Comparison of ENCODE assay signal across 14 cellular contexts in genomic region chr5:143251946-143252345, GRCh38.
"Had no signal": no experiment of that assay in that cellular context is flagged by ENCODE, and none has a peak within 500 bp of the region (broad histone marks: within the 10 kb centered on the region; RNA-seq: fewer than 3 reads in every experiment).

No MANE protein-coding gene starts in this region.

- ATAC-seq: activated CD8-positive, alpha-beta T cell treated with anti-CD3 and anti-CD28 coated beads, Interleukin-2, amount 10 ng/mL, durations not matched to agents 7 days and 5 days; esophagus mucosa had no signal

- H3K9me3 Mint-ChIP-seq: activated naive CD4-positive, alpha-beta T cell treated with anti-CD3 and anti-CD28 coated beads, Interleukin-2, amount 50 U/mL, for 24 hours had no signal

- H3K4me1 Mint-ChIP-seq: activated CD4-positive, alpha-beta T cell treated with anti-CD3 and anti-CD28 coated beads, Interleukin-2, amount 10 ng/mL, durations not matched to agents 24 days and 14 days; activated naive CD4-positive, alpha-beta T cell treated with anti-CD3 and anti-CD28 coated beads, Interleukin-2, amount 50 U/mL, for 24 hours had no signal

- H3K36me3 Mint-ChIP-seq: activated naive CD4-positive, alpha-beta T cell treated with anti-CD3 and anti-CD28 coated beads, Interleukin-2, amount 50 U/mL, for 24 hours had no signal

- H3K4me3 Mint-ChIP-seq: activated CD4-positive, alpha-beta T cell treated with anti-CD3 and anti-CD28 coated beads, Interleukin-2, amount 10 ng/mL, durations not matched to agents 24 days and 14 days; activated CD8-positive, alpha-beta T cell treated with anti-CD3 and anti-CD28 coated beads, Interleukin-2, amount 10 ng/mL, durations not matched to agents 7 days and 5 days; activated naive CD4-positive, alpha-beta T cell treated with anti-CD3 and anti-CD28 coated beads, Interleukin-2, amount 50 U/mL, for 24 hours had no signal

- DNase-seq: activated CD4-positive, alpha-beta T cell treated with anti-CD3 and anti-CD28 coated beads, Interleukin-2, amount 10 ng/mL, durations not matched to agents 24 days and 14 days; activated CD4-positive, CD25-positive, alpha-beta regulatory T cell; activated CD8-positive, alpha-beta memory T cell treated with anti-CD3 and anti-CD28 coated beads, Interleukin-2, amount 50 U/mL, for 4 hours; activated CD8-positive, alpha-beta T cell treated with anti-CD3 and anti-CD28 coated beads, Interleukin-2, amount 10 ng/mL, durations not matched to agents 7 days and 5 days; activated effector memory CD4-positive, alpha-beta T cell treated with anti-CD3 and anti-CD28 coated beads, Interleukin-2, amount 50 U/mL, for 16 hours; activated T-cell treated with anti-CD3 and anti-CD28 coated beads, Interleukin-2, amount 50 U/mL, for 48 hours; adrenal gland; midbrain; stimulated activated CD4-positive, alpha-beta T cell treated with anti-CD3 and anti-CD28 coated beads, Interleukin-1b, Interleukin-23, amount 100 ng/mL, for 48 hours; stimulated activated naive CD4-positive, alpha-beta T cell; substantia nigra; transverse colon had no signal

- H3K27ac Mint-ChIP-seq: activated CD4-positive, alpha-beta T cell treated with anti-CD3 and anti-CD28 coated beads, Interleukin-2, amount 10 ng/mL, durations not matched to agents 24 days and 14 days; activated CD8-positive, alpha-beta T cell treated with anti-CD3 and anti-CD28 coated beads, Interleukin-2, amount 10 ng/mL, durations not matched to agents 7 days and 5 days; activated naive CD4-positive, alpha-beta T cell treated with anti-CD3 and anti-CD28 coated beads, Interleukin-2, amount 50 U/mL, for 24 hours had no signal
